8 cellular contexts compared by ENCODE assay signal in the genomic region with DNA sequence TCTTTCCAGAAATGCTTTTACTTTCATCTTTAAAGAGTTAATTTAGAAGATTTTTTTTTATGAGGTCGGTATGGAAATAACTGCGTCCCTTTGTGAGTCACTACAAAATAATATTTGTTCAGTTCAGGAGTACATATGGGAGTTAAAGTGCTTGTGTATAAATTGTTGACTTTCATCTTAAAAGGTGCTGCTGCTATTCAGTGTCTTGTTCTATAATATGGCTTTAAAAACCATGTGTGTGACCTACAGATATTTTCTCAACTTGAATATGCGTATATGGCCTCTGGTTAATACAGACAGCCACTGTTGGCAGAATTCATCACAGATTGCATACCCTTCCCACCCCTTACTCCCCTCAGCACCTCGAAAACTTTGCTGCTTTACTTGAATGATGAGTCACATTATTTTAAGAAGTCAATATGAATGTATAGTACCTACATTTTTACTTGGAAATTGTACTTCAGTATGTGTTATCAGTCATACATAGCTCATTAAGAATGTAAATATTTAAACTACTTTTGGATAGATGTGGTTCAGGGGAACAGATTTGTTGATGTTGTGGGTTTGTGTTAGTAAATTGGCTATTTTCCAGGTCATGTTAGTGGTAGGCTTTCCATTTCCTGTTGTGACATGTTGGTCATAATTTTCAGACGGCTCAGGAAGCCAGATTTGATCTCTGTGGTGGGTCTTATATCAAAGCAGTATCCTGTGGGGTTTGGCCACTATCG. TPM values are rescaled to one million over a fixed set of nuclear protein-coding genes. Genes with fewer than 3 reads are reported as not detected.
DNase-seq lines count a peak whose midpoint lies in the region; ATAC-seq and TF ChIP-seq lines count a peak whose summit lies in the region.

No MANE protein-coding gene starts in this region.

- peaks cover 13% of the 10 kb centered on the region for H3F3A ChIP-seq in GM23248 (ENCODE audit: insufficient read depth)

- peak in 3 of 7 experiments; percentile 29 to 50 (median 33) for DNase-seq in CD8-positive, alpha-beta T cell
- DNase-seq in GM23248 (peak; percentile 59), Panc1 (ENCODE audit: low read depth, low spot score) (peak; percentile 32), chondrocyte (ENCODE audit: low spot score) (no peak), myocyte (ENCODE audit: low read depth) (peak; percentile 30), hippocampal formation (lab: John Stamatoyannopoulos, UW) (no peak), KG1 (lab: John Stamatoyannopoulos, UW) (no peak)

- peak overlapping the region; percentile 100 for H3K4me2 ChIP-seq in GM23248 (ENCODE audit: unreplicated experiment)

- H3K4me3 Mint-ChIP-seq in CD8-positive, alpha-beta T cell: peak overlapping the region; percentile 91
- peak overlapping the region; percentile 66 for H3K4me3 Mint-ChIP-seq in chondrocyte (ENCODE audit: unreplicated experiment)

- POLR2A ChIA-PET in CD8-positive, alpha-beta T cell (lab: Charles Lee): no interaction called here
- POLR2A ChIA-PET in Panc1 (lab: Charles Lee): no interaction called here

- H3K27me3 ChIP-seq in CD8-positive, alpha-beta T cell (ENCODE audit: insufficient read depth, low read length): no peaks in the 10 kb centered on the region
- no peaks in the 10 kb centered on the region for H3K27me3 ChIP-seq in GM23248 (replicated peaks; ENCODE audit: insufficient read depth)
- H3K27me3 ChIP-seq in Panc1 (ENCODE audit: control insufficient read depth, insufficient read depth, low read length): no peaks in the 10 kb centered on the region

- H2AFZ ChIP-seq in GM23248: peak overlapping the region; percentile 39

- no peaks in the 10 kb centered on the region for H3K9me3 Mint-ChIP-seq in CD8-positive, alpha-beta T cell
- H3K9me3 Mint-ChIP-seq in chondrocyte (ENCODE audit: low read depth): no peaks in the 10 kb centered on the region

- peak overlapping the region; percentile 38 for H3K4me3 ChIP-seq in CD8-positive, alpha-beta T cell (ENCODE audit: low read depth, low read length)
- H3K4me3 ChIP-seq in GM23248 (peak overlapping the region; percentile 96), Panc1 (ENCODE audit: low read depth in 2 of 2, low read length in 2 of 2) (peak overlapping the region; percentile 76 to 89)

- H3K79me2 ChIP-seq in GM23248 (ENCODE audit: insufficient read depth): peaks cover 63% of the 10 kb centered on the region

- peak overlapping the region; percentile 98 for H3K9ac ChIP-seq in GM23248

- intact Hi-C loops in CD8-positive, alpha-beta T cell (cut with DNase I, micrococcal nuclease): loop anchor here in 1 of 2 experiments (2.0 to 5.0 kb wide), 2 partner anchors 15 to 1140 kb away; a partner anchor contains a TSS
- intact Hi-C loops in Panc1 (cut with micrococcal nuclease; ENCODE audit: unreplicated experiment): no loop called here

- H3K36me3 Mint-ChIP-seq in CD8-positive, alpha-beta T cell: peaks cover 15% of the 10 kb centered on the region
- H3K36me3 Mint-ChIP-seq in chondrocyte (ENCODE audit: low read depth): no peaks in the 10 kb centered on the region

- no peaks in the 10 kb centered on the region for H4K20me1 ChIP-seq in GM23248 (ENCODE audit: insufficient read depth)

- no peaks in the 10 kb centered on the region for H3K9me3 ChIP-seq in CD8-positive, alpha-beta T cell (ENCODE audit: low read length)
- H3K9me3 ChIP-seq in GM23248 (ENCODE audit: low read depth) (no peaks in the 10 kb centered on the region), Panc1 (ENCODE audit: control insufficient read depth, insufficient read depth, low read depth, low read length) (no peaks in the 10 kb centered on the region)

- H3K36me3 ChIP-seq in CD8-positive, alpha-beta T cell (ENCODE audit: insufficient read depth, low read length): no peaks in the 10 kb centered on the region
- H3K36me3 ChIP-seq in GM23248 (ENCODE audit: low read depth) (no peaks in the 10 kb centered on the region), Panc1 (ENCODE audit: control insufficient read depth, insufficient read depth, low read length) (peaks cover 7% of the 10 kb centered on the region; the same call in 1 of the 2 replicates)

- no peaks in the 10 kb centered on the region for H3K27me3 Mint-ChIP-seq in CD8-positive, alpha-beta T cell (ENCODE audit: low read depth)
- H3K27me3 Mint-ChIP-seq in chondrocyte (ENCODE audit: low read depth): no peaks in the 10 kb centered on the region

- ATAC-seq in CD8-positive, alpha-beta T cell: no peak
- ATAC-seq in Panc1 (no peak), GM21390 (IDR thresholded peaks at IDR 0.05; ENCODE audit: unreplicated experiment) (no peak)

- in situ Hi-C loops in GM23248 (cut with MboI): loop anchor here (25.0 kb wide), 1 partner anchor 415 kb away; a partner anchor contains a TSS
- in situ Hi-C loops in Panc1 (cut with HindIII; ENCODE audit: low pct_unique_long_range_greater_than_20kb, low sequenced_read_pairs): no loop called here

- TF ChIP-seq CTCF in CD8-positive, alpha-beta T cell (IDR thresholded peaks at IDR 0.05): no peak
- TF ChIP-seq CTCF in Panc1 (IDR thresholded peaks at IDR 0.05) (no peak), chondrocyte (IDR thresholded peaks at IDR 0.05) (no peak)

- H3K4me1 Mint-ChIP-seq in CD8-positive, alpha-beta T cell (ENCODE audit: low read depth): peaks cover 71% of the 10 kb centered on the region
- H3K4me1 Mint-ChIP-seq in chondrocyte (ENCODE audit: low read depth): peaks cover 36% of the 10 kb centered on the region

- 9 to 10% methylated on average over 6 of the region's 6 CpGs for WGBS in GM23248 (ENCODE audit: low coverage in 1 of 2, low lambda C conversion rate in 2 of 2, missing lambda C conversion rate in 2 of 2), 2 experiments

- peak overlapping the region; percentile 62 for H3K27ac ChIP-seq in CD8-positive, alpha-beta T cell (ENCODE audit: low read depth, low read length)
- H3K27ac ChIP-seq in GM23248 (peak overlapping the region; percentile 95), Panc1 (ENCODE audit: low read length) (peak overlapping the region; percentile 97)

- H3K27ac Mint-ChIP-seq in CD8-positive, alpha-beta T cell: peak overlapping the region; percentile 99
- peak overlapping the region; percentile 53 for H3K27ac Mint-ChIP-seq in chondrocyte (ENCODE audit: unreplicated experiment)

- no TSS peak for BruUV-seq in Panc1 (replicated peaks; lab: Mats Ljungman, UMichigan)

- CTCF ChIA-PET in CD8-positive, alpha-beta T cell (lab: Charles Lee): interaction anchor here (1.2 kb wide), 1 partner anchor 9 kb away, joined by 5 read pairs; a partner anchor contains a TSS
- CTCF ChIA-PET in Panc1 (lab: Charles Lee): no interaction called here

- peaks cover 44% of the 10 kb centered on the region for H3K4me1 ChIP-seq in CD8-positive, alpha-beta T cell (ENCODE audit: insufficient read depth, low read length)
- H3K4me1 ChIP-seq in GM23248 (ENCODE audit: insufficient read depth): peaks cover 20% of the 10 kb centered on the region
- peaks cover 7% of the 10 kb centered on the region for H3K4me1 ChIP-seq in Panc1 (ENCODE audit: control insufficient read depth, insufficient read depth, low read length)

- H3K9me2 ChIP-seq in GM23248 (ENCODE audit: insufficient read depth): no peaks in the 10 kb centered on the region

RNA-seq across cellular contexts. Expression of a gene that starts 1.5 kb away (rescaled TPM):
- 10 to 100 TPM; 10.2 to 10.9 TPM for total RNA-seq in CD8-positive, alpha-beta T cell
- total RNA-seq in GM23248 (2014; rRNA removed; shearing (Covaris generic)): 16.4 and 20.4 TPM in 2 replicates
- polyA plus RNA-seq in GM23248 (2016; fragmentation: Nextera tagmentation; extraction: Ambion mirVana): 12.1 and 12.2 TPM in 2 replicates
- total RNA-seq in Panc1 (2021; ENCODE audit: unreplicated experiment) (38.3 TPM), chondrocyte (34.7 to 47.3 TPM (median 36.5 TPM) in 3 replicates), myocyte (25.1 and 32.6 TPM in 2 replicates)
- polyA plus RNA-seq in Panc1 (2012; ENCODE audit: insufficient read length): 21.9 TPM
- polyA plus RNA-seq in myocyte (2012): 20.1 TPM

RNA-seq across cellular contexts. Expression of a gene that starts 9.5 kb away (rescaled TPM):
- total RNA-seq in CD8-positive, alpha-beta T cell: 10 to 100 TPM; 13.8 to 15.5 TPM
- total RNA-seq in GM23248 (2014; rRNA removed; shearing (Covaris generic)): 6.7 and 7.6 TPM in 2 replicates
- polyA plus RNA-seq in GM23248 (2016; fragmentation: Nextera tagmentation; extraction: Ambion mirVana): 14.3 and 14.8 TPM in 2 replicates
- 9.2 TPM for total RNA-seq in Panc1 (2021; ENCODE audit: unreplicated experiment)
- 2.9 TPM for polyA plus RNA-seq in Panc1 (2012; ENCODE audit: insufficient read length)
- total RNA-seq in chondrocyte: 13.7 to 20.7 TPM (median 14.6 TPM) in 3 replicates
- total RNA-seq in myocyte: 11.2 and 11.8 TPM in 2 replicates
- 4.6 TPM for polyA plus RNA-seq in myocyte (2012)

Comparison
In these comparisons a context has a peak if more than half of its experiments do, and no peak if none do; other contexts are left out.
1. DNase-seq: peak in GM23248 (single experiment), Panc1 (single experiment) and myocyte (single experiment); none in chondrocyte (single experiment), hippocampal formation (0 of 2) and KG1 (single experiment).
2. H3K4me3 ChIP-seq: peak in every context shown above with its lines; median percentile 96 in GM23248; 82 in Panc1; 38 in CD8-positive, alpha-beta T cell.
3. Peak in every context shown above with its lines, with median percentiles within 50 percentile points of each other: H3K27ac ChIP-seq.